Comparison of ENCODE assay signal across 9 cellular contexts in genomic region chr18:45775726-45776125, GRCh38. TPM values are rescaled to one million over a fixed set of nuclear protein-coding genes. Genes with fewer than 3 reads are reported as not detected.
DNase-seq lines count a peak whose midpoint lies in the region; TF ChIP-seq lines count a peak whose summit lies in the region.
"Had no signal": no experiment of that assay in that cellular context is flagged by ENCODE, and none has a peak within 500 bp of the region (broad histone marks: within the 10 kb centered on the region; RNA-seq: fewer than 3 reads in every experiment).

No MANE protein-coding gene starts in this region.

- DNase-seq in ELF-1 (ENCODE audit: low read depth, low spot score) (peak; percentile 32), SK-N-MC (ENCODE audit: low read depth, low spot score) (no peak), fibroblast of pulmonary artery (ENCODE audit: low read depth) (no peak), progenitor cell of endocrine pancreas (ENCODE audit: low spot score, unreplicated experiment) (no peak), caudate nucleus (lab: John Stamatoyannopoulos, UW) (no peak), DMS114 treated with DMSO at 0.1 percent for 48 hours (lab: John Stamatoyannopoulos, UW; ENCODE audit: unreplicated experiment) (no peak)
- no peak for DNase-seq in NK-92 treated with Interleukin-12 subunit alpha and Interleukin-12 subunit beta, amount 100 ng/mL, for 24 hours (lab: John Stamatoyannopoulos, UW)
- DNase-seq in stimulated activated CD4-positive, alpha-beta T cell treated with anti-CD3 and anti-CD28 coated beads, Interleukin-12 subunit alpha, Interleukin-12 subunit beta, amount 100 ng/mL, for 4 hours = no peak
- DNase-seq: NCI-H187 had no signal

- H3K4me1 Mint-ChIP-seq in progenitor cell of endocrine pancreas (ENCODE audit: low read depth) = no peaks in the 10 kb centered on the region

- H3K27ac Mint-ChIP-seq in progenitor cell of endocrine pancreas = no peak overlapping the region

- peak overlapping the region; percentile 66 for H3K4me3 ChIP-seq in SK-N-MC
- H3K4me3 ChIP-seq in fibroblast of pulmonary artery (replicated peaks; ENCODE audit: low read depth, low read length) = peak overlapping the region; percentile 57

- H3K27me3 Mint-ChIP-seq in progenitor cell of endocrine pancreas = peaks cover 47% of the 10 kb centered on the region

- no peak for TF ChIP-seq CTCF in fibroblast of pulmonary artery (IDR thresholded peaks at IDR 0.05; ENCODE audit: low read length, missing control alignments)
- TF ChIP-seq CTCF in progenitor cell of endocrine pancreas (IDR thresholded peaks at IDR 0.05; ENCODE audit: unreplicated experiment) = no peak

- H3K36me3 Mint-ChIP-seq in progenitor cell of endocrine pancreas (ENCODE audit: insufficient read depth) = no peaks in the 10 kb centered on the region

- no peak overlapping the region for H3K27ac ChIP-seq in SK-N-MC
- H3K27ac ChIP-seq in caudate nucleus (ENCODE audit: low read depth, low read length) = no peak overlapping the region

- no peaks in the 10 kb centered on the region for H3K9me3 ChIP-seq in SK-N-MC (ENCODE audit: low read depth, low read length)

- H3K4me3 Mint-ChIP-seq in progenitor cell of endocrine pancreas (ENCODE audit: low read depth) = peak overlapping the region; percentile 78

- H3K9ac ChIP-seq in SK-N-MC (ENCODE audit: insufficient read length) = no peak overlapping the region

- no peaks in the 10 kb centered on the region for H3K36me3 ChIP-seq in SK-N-MC (ENCODE audit: insufficient read depth, low read length)

- peaks cover 3% of the 10 kb centered on the region for H3K9me3 Mint-ChIP-seq in progenitor cell of endocrine pancreas (ENCODE audit: low read depth)

RNA-seq across cellular contexts. Expression of gene SIGLEC15, which starts 49.7 kb away (rescaled TPM):
- not detected in 2 replicates for total RNA-seq in progenitor cell of endocrine pancreas

RNA-seq across cellular contexts. Expression of gene SLC14A1, which starts 51.7 kb away (rescaled TPM):
- total RNA-seq in progenitor cell of endocrine pancreas = 0.31 and 0.50 TPM in 2 replicates
